In genomic region chr5:177671755-177672690, GRCh38 we compare ENCODE assay signal across 8 cellular contexts.
DNase-seq lines count a peak whose midpoint lies in the region; ATAC-seq, FAIRE-seq and TF ChIP-seq lines count a peak whose summit lies in the region.
"Not testable (repeated sequence)": the region's sequence is repeated elsewhere in the genome, so short reads cannot be mapped to it uniquely, and the experiment has no call there.

No MANE protein-coding gene starts in this region.

- H3K27ac Mint-ChIP-seq in activated CD4-positive, alpha-beta memory T cell treated with anti-CD3 and anti-CD28 coated beads for 36 hours; central memory CD8-positive, alpha-beta T cell (ENCODE audit: low read depth); type B pancreatic cell: not testable (repeated sequence)

- POLR2A ChIA-PET in HEK293 (lab: Yijun Ruan, JAX); activated CD4-positive, alpha-beta memory T cell treated with anti-CD3 and anti-CD28 coated beads for 36 hours (lab: Charles Lee): not testable (repeated sequence)

- not testable (repeated sequence) for H3K27ac ChIP-seq in HEK293 (ENCODE audit: extremely low read depth, low read depth, low read length); kidney (ENCODE audit: low read depth in 2 of 2, low read length in 2 of 2)

- ATAC-seq in central memory CD8-positive, alpha-beta T cell (replicated peaks; ENCODE audit: extremely low read depth, poor library complexity, severe bottlenecking): peak; percentile 94

- H3K9ac ChIP-seq in kidney (ENCODE audit: low read length in 2 of 2): not testable (repeated sequence)
- H3K9ac ChIP-seq in skeletal muscle satellite cell (ENCODE audit: low read depth, low read length): peak overlapping the region; percentile 56

- not testable (repeated sequence) for FAIRE-seq in kidney (lab: Jason Lieb, UNC)

- H3K4me1 ChIP-seq in HEK293 (ENCODE audit: control insufficient read depth, insufficient read depth, low read length); kidney (ENCODE audit: control insufficient read depth in 1 of 2, insufficient read depth in 1 of 2, low read depth in 1 of 2, low read length in 2 of 2); skeletal muscle satellite cell (ENCODE audit: control insufficient read depth, insufficient read depth, low read length): not testable (repeated sequence)

- H3K27me3 Mint-ChIP-seq in activated CD4-positive, alpha-beta memory T cell treated with anti-CD3 and anti-CD28 coated beads for 36 hours; central memory CD8-positive, alpha-beta T cell: not testable (repeated sequence)
- peaks cover 14% of the 10 kb centered on the region for H3K27me3 Mint-ChIP-seq in type B pancreatic cell

- H3K4me2 ChIP-seq in skeletal muscle satellite cell (ENCODE audit: low read length): not testable (repeated sequence)

- CTCF ChIA-PET in HEK293 (lab: Yijun Ruan, JAX); activated CD4-positive, alpha-beta memory T cell treated with anti-CD3 and anti-CD28 coated beads for 36 hours (lab: Charles Lee): not testable (repeated sequence)

- not testable (repeated sequence) for H3K9me3 Mint-ChIP-seq in activated CD4-positive, alpha-beta memory T cell treated with anti-CD3 and anti-CD28 coated beads for 36 hours; central memory CD8-positive, alpha-beta T cell; type B pancreatic cell

- not testable (repeated sequence) for H3K4me3 Mint-ChIP-seq in activated CD4-positive, alpha-beta memory T cell treated with anti-CD3 and anti-CD28 coated beads for 36 hours; central memory CD8-positive, alpha-beta T cell; type B pancreatic cell

- not testable (repeated sequence) for TF ChIP-seq CTCF in GM12864 (IDR thresholded peaks at IDR 0.05; ENCODE audit: low read depth, low read length, missing control alignments); HEK293 (tag by site-specific recombination; IDR thresholded peaks at IDR 0.05); kidney (IDR thresholded peaks at IDR 0.05; ENCODE audit: borderline replicate concordance, extremely low read depth, insufficient read depth); type B pancreatic cell (conservative IDR thresholded peaks at IDR 0.05)

- not testable (repeated sequence) for H3K36me3 Mint-ChIP-seq in activated CD4-positive, alpha-beta memory T cell treated with anti-CD3 and anti-CD28 coated beads for 36 hours; central memory CD8-positive, alpha-beta T cell (ENCODE audit: insufficient read depth); type B pancreatic cell

- not testable (repeated sequence) for H3K9me3 ChIP-seq in HEK293 (ENCODE audit: control insufficient read depth, insufficient read depth, low read depth, low read length); kidney (ENCODE audit: control insufficient read depth in 1 of 2, low read length in 2 of 2); skeletal muscle satellite cell (replicated peaks; ENCODE audit: low read length)

- not testable (repeated sequence) for H3K36me3 ChIP-seq in HEK293 (ENCODE audit: control insufficient read depth in 2 of 2, insufficient read depth in 1 of 2, low read length in 2 of 2); kidney (ENCODE audit: control insufficient read depth in 1 of 2, insufficient read depth in 2 of 2, low read length in 2 of 2); skeletal muscle satellite cell (ENCODE audit: insufficient read depth, low read length)

- not testable (repeated sequence) for H3K4me1 Mint-ChIP-seq in activated CD4-positive, alpha-beta memory T cell treated with anti-CD3 and anti-CD28 coated beads for 36 hours (ENCODE audit: low read depth); central memory CD8-positive, alpha-beta T cell; type B pancreatic cell (ENCODE audit: unreplicated experiment)

- not testable (repeated sequence) for H3K27me3 ChIP-seq in skeletal muscle satellite cell (ENCODE audit: control insufficient read depth, insufficient read depth, low read length)

- H3K4me3 ChIP-seq in GM12864 (ENCODE audit: low read depth, low read length) (peak overlapping the region; percentile 42; the same call in 1 of the 2 replicates), HEK293 (ENCODE audit: low read depth, low read length) (peak overlapping the region; percentile 49), skeletal muscle satellite cell (ENCODE audit: low read length) (peak overlapping the region; percentile 64)
- H3K4me3 ChIP-seq in Jurkat, Clone E6-1 (ENCODE audit: low read length): peak overlapping the region; percentile 29
- H3K4me3 ChIP-seq in kidney (ENCODE audit: low read length in 2 of 2): not testable (repeated sequence)

- not testable (repeated sequence) for DNase-seq in GM12864 (ENCODE audit: low read depth); Jurkat, Clone E6-1 (ENCODE audit: low read depth, low spot score)
- peak; percentile 81 for DNase-seq in activated CD4-positive, alpha-beta memory T cell treated with anti-CD3 and anti-CD28 coated beads for 36 hours
- DNase-seq in central memory CD8-positive, alpha-beta T cell (ENCODE audit: low spot score in 2 of 2): peak; percentile 42 to 54
- DNase-seq in kidney (peak; percentile 84), type B pancreatic cell (ENCODE audit: extremely low spot score, unreplicated experiment) (peak; percentile 76)

- intact Hi-C loops in activated CD4-positive, alpha-beta memory T cell treated with anti-CD3 and anti-CD28 coated beads for 36 hours (cut with micrococcal nuclease); kidney (cut with DNase I): not testable (repeated sequence)

TF ChIP-seq in HEK293, 187 proteins besides CTCF, POLR2A, EP300 and RAD21:
- TF ChIP-seq, protein P1, sequence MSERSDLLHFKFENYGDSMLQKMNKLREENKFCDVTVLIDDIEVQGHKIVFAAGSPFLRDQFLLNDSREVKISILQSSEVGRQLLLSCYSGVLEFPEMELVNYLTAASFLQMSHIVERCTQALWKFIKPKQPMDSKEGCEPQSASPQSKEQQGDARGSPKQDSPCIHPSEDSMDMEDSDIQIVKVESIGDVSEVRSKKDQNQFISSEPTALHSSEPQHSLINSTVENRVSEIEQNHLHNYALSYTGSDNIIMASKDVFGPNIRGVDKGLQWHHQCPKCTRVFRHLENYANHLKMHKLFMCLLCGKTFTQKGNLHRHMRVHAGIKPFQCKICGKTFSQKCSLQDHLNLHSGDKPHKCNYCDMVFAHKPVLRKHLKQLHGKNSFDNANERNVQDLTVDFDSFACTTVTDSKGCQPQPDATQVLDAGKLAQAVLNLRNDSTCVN (tag by site-specific recombination; optimal IDR thresholded peaks at IDR 0.05): peak; percentile 54
TF ChIP-seq in HEK293: peak in this region for 1; not testable (repeated sequence) for 186.
